In genomic region chr1:156102634-156103511, GRCh38 we compare ENCODE assay signal across 10 cellular contexts. TPM values are rescaled to one million over a fixed set of nuclear protein-coding genes. Genes with fewer than 3 reads are reported as not detected.
A peak's percentile ranks its signal among the peaks of the same experiment; 100 is the strongest.
DNase-seq lines count a peak whose midpoint lies in the region; ATAC-seq and TF ChIP-seq lines count a peak whose summit lies in the region.
"Had no signal": no experiment of that assay in that cellular context is flagged by ENCODE, and none has a peak within 500 bp of the region (broad histone marks: within the 10 kb centered on the region; RNA-seq: fewer than 3 reads in every experiment).

No MANE protein-coding gene starts in this region.

- no peaks in the 10 kb centered on the region for H3K27me3 ChIP-seq in PC-9 (ENCODE audit: insufficient read depth, low read depth)
- H3K27me3 ChIP-seq in esophagus (ENCODE audit: control insufficient read depth in 1 of 2, insufficient read depth in 2 of 2, low read length in 2 of 2) = no peaks in the 10 kb centered on the region

- no peaks in the 10 kb centered on the region for H3K79me2 ChIP-seq in PC-9 (ENCODE audit: low read depth)

- no peaks in the 10 kb centered on the region for H3K9me3 Mint-ChIP-seq in Calu3 (ENCODE audit: low read depth, unreplicated experiment)
- H3K9me3 Mint-ChIP-seq in progenitor cell of endocrine pancreas (ENCODE audit: low read depth) = no peaks in the 10 kb centered on the region

- intact Hi-C loops in Calu3 (cut with micrococcal nuclease; ENCODE audit: unreplicated experiment) (no loop called here), PC-9 (cut with micrococcal nuclease; ENCODE audit: unreplicated experiment) (loop anchor here (1.0 kb wide), 2 partner anchors 20 to 27 kb away; no protein-coding TSS in a partner anchor)

- H4K20me1 ChIP-seq in PC-9 (ENCODE audit: insufficient read depth) = no peaks in the 10 kb centered on the region

- TF ChIP-seq CTCF in Calu3 (IDR thresholded peaks at IDR 0.05; ENCODE audit: unreplicated experiment) (no peak), PC-9 (conservative IDR thresholded peaks at IDR 0.05) (no peak), progenitor cell of endocrine pancreas (IDR thresholded peaks at IDR 0.05; ENCODE audit: unreplicated experiment) (no peak)

- no peak for ATAC-seq in HG03342 (IDR thresholded peaks at IDR 0.05; ENCODE audit: unreplicated experiment)

- peaks cover 42% of the 10 kb centered on the region for H3F3A ChIP-seq in PC-9 (ENCODE audit: insufficient read depth, low read depth)

- H3K36me3 Mint-ChIP-seq in Calu3 (ENCODE audit: insufficient read depth, unreplicated experiment) (peaks cover 36% of the 10 kb centered on the region), progenitor cell of endocrine pancreas (ENCODE audit: insufficient read depth) (peaks cover 5% of the 10 kb centered on the region)

- H3K4me3 ChIP-seq in PC-9 (no peak overlapping the region), esophagus (ENCODE audit: low read depth in 1 of 2, low read length in 2 of 2) (no peak overlapping the region)

- CTCF ChIA-PET in Calu3 (lab: Charles Lee) (interaction anchor here (1.1 to 19.9 kb wide), 2 partner anchors 25 to 51 kb away, joined by 3 to 356 read pairs; partner anchors contain the start of gene SEMA4A), PC-9 (lab: Charles Lee) (interaction anchor here (0.9 kb wide), 1 partner anchor 27 kb away, joined by 3 read pairs; no protein-coding TSS in a partner anchor)

- H3K4me1 ChIP-seq in PC-9 (replicated peaks; ENCODE audit: insufficient read depth) (peaks cover 84% of the 10 kb centered on the region), esophagus (ENCODE audit: control insufficient read depth in 2 of 2, insufficient read depth in 2 of 2, low read length in 1 of 2) (peaks cover 37 to 40% of the 10 kb centered on the region in 2 donors)

- H3K4me1 Mint-ChIP-seq in Calu3 (ENCODE audit: low read depth, unreplicated experiment) = peaks cover 82% of the 10 kb centered on the region
- H3K4me1 Mint-ChIP-seq in progenitor cell of endocrine pancreas (ENCODE audit: low read depth) = peaks cover 43% of the 10 kb centered on the region

- H3K4me3 Mint-ChIP-seq in Calu3 (ENCODE audit: low read depth, unreplicated experiment) (no peak overlapping the region), progenitor cell of endocrine pancreas (ENCODE audit: low read depth) (no peak overlapping the region)

- peak overlapping the region; percentile 99; the same call in 1 of the 2 replicates for H3K4me2 ChIP-seq in PC-9

- DNase-seq in Calu3 (no peak), PC-9 (no peak), progenitor cell of endocrine pancreas (ENCODE audit: low spot score, unreplicated experiment) (no peak), NCI-H128 (lab: John Stamatoyannopoulos, UW; ENCODE audit: unreplicated experiment) (no peak), NCI-H1694 (lab: John Stamatoyannopoulos, UW) (no peak)
- DNase-seq in stimulated activated naive CD4-positive, alpha-beta T cell (lab: John Stamatoyannopoulos, UW) = no peak
- DNase-seq: activated gamma-delta T cell treated with Interleukin-2 at 50 U/mL for 16 hours, NCI-H2171 had no signal

- no TSS peak for BruUV-seq in Calu3 (replicated peaks; lab: Mats Ljungman, UMichigan)
- no TSS peak for BruUV-seq in PC-9 (replicated peaks; lab: Mats Ljungman, UMichigan)

- no peaks in the 10 kb centered on the region for H3K9me2 ChIP-seq in PC-9 (ENCODE audit: insufficient read depth)

- H3K27me3 Mint-ChIP-seq in Calu3 (ENCODE audit: unreplicated experiment) = no peaks in the 10 kb centered on the region
- H3K27me3 Mint-ChIP-seq in progenitor cell of endocrine pancreas = no peaks in the 10 kb centered on the region

- WGBS in esophagus, 2 donors = 54% methylated on average over 16 of the region's 16 CpGs

- no peak overlapping the region for H2AFZ ChIP-seq in PC-9

- no peaks in the 10 kb centered on the region for H3K36me3 ChIP-seq in PC-9 (ENCODE audit: low read depth)
- H3K36me3 ChIP-seq in esophagus (ENCODE audit: control insufficient read depth in 2 of 2, insufficient read depth in 2 of 2, low read length in 1 of 2) = no peaks in the 10 kb centered on the region

- H3K27ac Mint-ChIP-seq in Calu3 (ENCODE audit: unreplicated experiment) (peak overlapping the region; percentile 89), progenitor cell of endocrine pancreas (peak overlapping the region; percentile 62)

- H3K9me3 ChIP-seq in PC-9 (ENCODE audit: insufficient read depth, low read depth) = no peaks in the 10 kb centered on the region
- no peaks in the 10 kb centered on the region for H3K9me3 ChIP-seq in esophagus (ENCODE audit: control insufficient read depth in 2 of 2, insufficient read depth in 1 of 2, low read depth in 1 of 2, low read length in 1 of 2)

- POLR2A ChIA-PET in PC-9 (lab: Charles Lee; ENCODE audit: unreplicated experiment) = interaction anchor here (0.6 to 0.7 kb wide), 2 partner anchors 21 to 100 kb away, joined by 4 to 5 read pairs; no protein-coding TSS in a partner anchor

- H3K27ac ChIP-seq in PC-9 (no peak overlapping the region), esophagus (ENCODE audit: low read depth in 2 of 2, low read length in 1 of 2) (peak overlapping the region; percentile 90 to 99)

RNA-seq across cellular contexts. Expression of gene LMNA, which starts 11.6 kb away (rescaled TPM):
- 499 and 514 TPM in 2 replicates for total RNA-seq in Calu3 (2022)
- total RNA-seq in PC-9 (2021) = 569 and 580 TPM in 2 replicates
- 100 to 1,000 TPM; 183 to 230 TPM for polyA plus RNA-seq in esophagus
- total RNA-seq in progenitor cell of endocrine pancreas = 83.5 and 92.7 TPM in 2 replicates

RNA-seq across cellular contexts. Expression of gene MEX3A, which starts 20.6 kb away (rescaled TPM):
- 3.3 and 5.0 TPM in 2 replicates for total RNA-seq in Calu3 (2022)
- 6.6 and 7.2 TPM in 2 replicates for total RNA-seq in PC-9 (2021)
- under 1 TPM; 0.36 to 0.59 TPM for polyA plus RNA-seq in esophagus
- 112 and 113 TPM in 2 replicates for total RNA-seq in progenitor cell of endocrine pancreas

RNA-seq across cellular contexts. Expression of gene RAB25, which starts 41.9 kb away (rescaled TPM):
- 182 and 189 TPM in 2 replicates for total RNA-seq in Calu3 (2022)
- 129 and 194 TPM in 2 replicates for total RNA-seq in PC-9 (2021)
- polyA plus RNA-seq in esophagus = 100 to 1,000 TPM; 470 to 576 TPM
- total RNA-seq in progenitor cell of endocrine pancreas = 93.8 and 99.1 TPM in 2 replicates

RNA-seq across cellular contexts. Expression of gene LAMTOR2, which starts 48.3 kb away (rescaled TPM):
- total RNA-seq in Calu3 (2022) (69.8 and 69.9 TPM in 2 replicates), PC-9 (2021) (76.8 and 117 TPM in 2 replicates), progenitor cell of endocrine pancreas (61.0 and 63.0 TPM in 2 replicates)
- 100 to 1,000 TPM in 1 of 2 donors, 10 to 100 TPM in 1; 82.6 to 101 TPM for polyA plus RNA-seq in esophagus

RNA-seq across cellular contexts. Expression of gene UBQLN4, which starts 49.3 kb away (rescaled TPM):
- total RNA-seq in Calu3 (2022) = 60.0 and 77.3 TPM in 2 replicates
- 47.4 and 58.4 TPM in 2 replicates for total RNA-seq in PC-9 (2021)
- polyA plus RNA-seq in esophagus = 10 to 100 TPM; 18.3 to 21.0 TPM
- 94.2 and 97.8 TPM in 2 replicates for total RNA-seq in progenitor cell of endocrine pancreas

Comparison
In these comparisons a context has a peak if more than half of its experiments do, and no peak if none do; other contexts are left out.
1. RNA of gene MEX3A, which starts 20.6 kb away (total RNA-seq): 112 to 113 TPM in progenitor cell of endocrine pancreas; 6.6 to 7.2 TPM in PC-9 and 3.3 to 5.0 TPM in Calu3; every median in the first group is over 10 times any median in the second.